Comparison of ENCODE assay signal across 12 cellular contexts in genomic region chr9:121819511-121820231, GRCh38.
DNase-seq lines count a peak whose midpoint lies in the region; ATAC-seq, FAIRE-seq and TF ChIP-seq lines count a peak whose summit lies in the region.
"Had no signal": no experiment of that assay in that cellular context is flagged by ENCODE, and none has a peak within 500 bp of the region (broad histone marks: within the 10 kb centered on the region; RNA-seq: fewer than 3 reads in every experiment).

No MANE protein-coding gene starts in this region.

- no peak for FAIRE-seq in GM12892 (lab: Jason Lieb, UNC)

- DNase-seq in H9 (peak; percentile 81), RKO (ENCODE audit: low spot score) (peak; percentile 35), fibroblast of villous mesenchyme (ENCODE audit: low read depth) (peak; percentile 33), GM12892 (ENCODE audit: insufficient read length) (no peak), ascending aorta (ENCODE audit: low spot score in 2 of 2) (no peak)
- DNase-seq in activated T-cell treated with anti-CD3 and anti-CD28 coated beads, Interleukin-2, amount 50 U/mL, for 72 hours = no peak
- DNase-seq in activated T-cell treated with anti-CD3 and anti-CD28 coated beads, Interleukin-2, amount 50 U/mL, for 24 hours = no peak
- DNase-seq: activated naive CD4-positive, alpha-beta T cell; CD8-positive, alpha-beta memory T cell; SW 1271 had no signal

- H3K27me3 ChIP-seq in ACC112 (ENCODE audit: insufficient read depth, low read length) = no peaks in the 10 kb centered on the region
- H3K27me3 ChIP-seq in H9 (ENCODE audit: insufficient read depth, low read length) = no peaks in the 10 kb centered on the region
- no peaks in the 10 kb centered on the region for H3K27me3 ChIP-seq in ascending aorta
- H3K27me3 ChIP-seq: heart left ventricle had no signal

- no peak overlapping the region for H2BK5ac ChIP-seq in H9 (ENCODE audit: insufficient read length, low read length)

- H2BK20ac ChIP-seq in H9 (ENCODE audit: low read depth, low read length, poor library complexity, severe bottlenecking) = no peak overlapping the region

- no peaks in the 10 kb centered on the region for H3K79me1 ChIP-seq in H9 (ENCODE audit: insufficient read depth, low read depth, low read length, poor library complexity, severe bottlenecking)

- no peak overlapping the region for H2BK15ac ChIP-seq in H9 (ENCODE audit: low read depth, low read length)

- intact Hi-C loops in ascending aorta (cut with DNase I) = no loop called here

- H3K36me3 Mint-ChIP-seq in H9 (ENCODE audit: insufficient read depth in 1 of 3, low read depth in 3 of 3) = no peaks in the 10 kb centered on the region
- H3K36me3 Mint-ChIP-seq in activated T-cell treated with anti-CD3 and anti-CD28 coated beads, Interleukin-2, amount 50 U/mL, for 72 hours (ENCODE audit: insufficient read depth in 2 of 2) = no peaks in the 10 kb centered on the region
- no peaks in the 10 kb centered on the region for H3K36me3 Mint-ChIP-seq in activated T-cell treated with anti-CD3 and anti-CD28 coated beads, Interleukin-2, amount 50 U/mL, for 24 hours (ENCODE audit: low read depth)
- H3K36me3 Mint-ChIP-seq: CD8-positive, alpha-beta memory T cell had no signal

- no peak overlapping the region for H2BK120ac ChIP-seq in H9 (ENCODE audit: low read depth, low read length, poor library complexity, severe bottlenecking)

- H3K14ac ChIP-seq in H9 (ENCODE audit: insufficient read depth, low read length) = no peak overlapping the region

- H3K9me3 Mint-ChIP-seq in H9 = peaks cover 0 to 4% of the 10 kb centered on the region in 2 experiments; a peak in 2 of 5 replicates
- no peaks in the 10 kb centered on the region for H3K9me3 Mint-ChIP-seq in activated T-cell treated with anti-CD3 and anti-CD28 coated beads, Interleukin-2, amount 50 U/mL, for 72 hours
- no peaks in the 10 kb centered on the region for H3K9me3 Mint-ChIP-seq in activated T-cell treated with anti-CD3 and anti-CD28 coated beads, Interleukin-2, amount 50 U/mL, for 24 hours
- H3K9me3 Mint-ChIP-seq: CD8-positive, alpha-beta memory T cell had no signal

- no peak overlapping the region for H2AK5ac ChIP-seq in H9 (ENCODE audit: insufficient read length, low read length)

- H4K5ac ChIP-seq in H9 (ENCODE audit: insufficient read length, low read depth, low read length) = no peak overlapping the region

- peak overlapping the region; percentile 28 for H3K18ac ChIP-seq in H9 (ENCODE audit: insufficient read length, low read depth, low read length)

- H3K79me2 ChIP-seq in ACC112 (ENCODE audit: control insufficient read depth, insufficient read depth, low read length, unreplicated experiment) (no peaks in the 10 kb centered on the region), H9 (ENCODE audit: insufficient read depth, low read length) (no peaks in the 10 kb centered on the region)

- H3K9me3 ChIP-seq in H9 (ENCODE audit: control insufficient read depth, low read depth, low read length) (no peaks in the 10 kb centered on the region), ascending aorta (no peaks in the 10 kb centered on the region)
- H3K9me3 ChIP-seq: heart left ventricle had no signal

- H3K4me2 ChIP-seq in H9 (ENCODE audit: insufficient read depth, insufficient read length, low read length) = peak overlapping the region; percentile 17

- H3K4ac ChIP-seq in H9 (ENCODE audit: low read depth, low read length) = no peak overlapping the region

- H3K4me1 Mint-ChIP-seq in H9 = peaks cover 37 to 57% of the 10 kb centered on the region in 2 experiments
- H3K4me1 Mint-ChIP-seq in activated T-cell treated with anti-CD3 and anti-CD28 coated beads, Interleukin-2, amount 50 U/mL, for 72 hours (ENCODE audit: low read depth) = no peaks in the 10 kb centered on the region
- no peaks in the 10 kb centered on the region for H3K4me1 Mint-ChIP-seq in activated T-cell treated with anti-CD3 and anti-CD28 coated beads, Interleukin-2, amount 50 U/mL, for 24 hours (ENCODE audit: low read depth)

- H3K27ac ChIP-seq in ACC112 (ENCODE audit: low read depth, low read length) = no peak overlapping the region
- no peak overlapping the region for H3K27ac ChIP-seq in H9 (ENCODE audit: insufficient read length, low read depth, low read length)
- H3K27ac ChIP-seq in ascending aorta = no peak overlapping the region
- H3K27ac ChIP-seq: heart left ventricle had no signal

- no peaks in the 10 kb centered on the region for H3K23me2 ChIP-seq in H9 (ENCODE audit: insufficient read length, low read depth, low read length, poor library complexity, severe bottlenecking)

- H3K36me3 ChIP-seq in ACC112 (ENCODE audit: insufficient read depth, low read length) = no peaks in the 10 kb centered on the region
- H3K36me3 ChIP-seq in ascending aorta = peaks cover 4 to 11% of the 10 kb centered on the region in 2 donors
- H3K36me3 ChIP-seq: heart left ventricle had no signal

- TF ChIP-seq CTCF in H9 (conservative IDR thresholded peaks at IDR 0.05) (no peak), fibroblast of villous mesenchyme (IDR thresholded peaks at IDR 0.05; ENCODE audit: insufficient read depth, low read depth, low read length) (no peak), ascending aorta (IDR thresholded peaks at IDR 0.05) (no peak)

- H3K23ac ChIP-seq in H9 (ENCODE audit: insufficient read length, low read depth, low read length) = no peak overlapping the region

- no peaks in the 10 kb centered on the region for H4K20me1 ChIP-seq in H9 (ENCODE audit: control insufficient read depth, insufficient read depth, insufficient read length)

- H2BK12ac ChIP-seq in H9 (ENCODE audit: insufficient read length, low read depth, low read length) = no peak overlapping the region

- H3K4me3 Mint-ChIP-seq in H9 = peak overlapping the region; percentile 33 to 60; a peak in 3 of 5 replicates
- no peak overlapping the region for H3K4me3 Mint-ChIP-seq in activated T-cell treated with anti-CD3 and anti-CD28 coated beads, Interleukin-2, amount 50 U/mL, for 72 hours
- no peak overlapping the region for H3K4me3 Mint-ChIP-seq in activated T-cell treated with anti-CD3 and anti-CD28 coated beads, Interleukin-2, amount 50 U/mL, for 24 hours
- H3K4me3 Mint-ChIP-seq: CD8-positive, alpha-beta memory T cell had no signal

- peak overlapping the region; percentile 62 for H2AFZ ChIP-seq in ACC112 (ENCODE audit: low read length, unreplicated experiment)
- no peak overlapping the region for H2AFZ ChIP-seq in H9 (ENCODE audit: low read length)

- peak overlapping the region in 1 of 3 experiments; percentile 24; a peak in 1 of 7 replicates for H3K27ac Mint-ChIP-seq in H9
- no peak overlapping the region for H3K27ac Mint-ChIP-seq in activated T-cell treated with anti-CD3 and anti-CD28 coated beads, Interleukin-2, amount 50 U/mL, for 72 hours
- no peak overlapping the region for H3K27ac Mint-ChIP-seq in activated T-cell treated with anti-CD3 and anti-CD28 coated beads, Interleukin-2, amount 50 U/mL, for 24 hours

- no peak for ATAC-seq in activated T-cell treated with anti-CD3 and anti-CD28 coated beads, Interleukin-2, amount 50 U/mL, for 72 hours (replicated peaks in 1 of 2)

- H3K4me1 ChIP-seq in ACC112 (ENCODE audit: control insufficient read depth, insufficient read depth, low read length, unreplicated experiment) (peaks cover 7% of the 10 kb centered on the region), H9 (ENCODE audit: insufficient read depth, low read length) (peaks cover 7% of the 10 kb centered on the region; the same call in 1 of the 2 replicates), ascending aorta (no peaks in the 10 kb centered on the region)

- H4K8ac ChIP-seq in H9 (replicated peaks; ENCODE audit: insufficient read length, low read depth, low read length) = no peak overlapping the region

- no peak overlapping the region for H3K56ac ChIP-seq in H9 (ENCODE audit: insufficient read length, low read depth, low read length)

- H3K4me3 ChIP-seq in ACC112 (ENCODE audit: low read depth, low read length) (peak overlapping the region; percentile 62), fibroblast of villous mesenchyme (ENCODE audit: low read depth, low read length) (peak overlapping the region; percentile 25), ascending aorta (no peak overlapping the region)

- WGBS in H9 (ENCODE audit: extremely low coverage, insufficient read length, low lambda C conversion rate) = no CpG with 5 or more reads among the region's 19 CpGs

- H4K91ac ChIP-seq in H9 (ENCODE audit: insufficient read length, low read depth, low read length) = no peak overlapping the region

- no peak for TF ChIP-seq POLR2A in GM12892 (IDR thresholded peaks at IDR 0.05; ENCODE audit: low read depth, low read length)

- H3K9ac ChIP-seq in H9 (ENCODE audit: extremely low read depth, insufficient read length, low read length) = no peak overlapping the region

- peaks cover 10% of the 10 kb centered on the region for H3K27me3 Mint-ChIP-seq in H9 (ENCODE audit: low read depth)
- no peaks in the 10 kb centered on the region for H3K27me3 Mint-ChIP-seq in activated T-cell treated with anti-CD3 and anti-CD28 coated beads, Interleukin-2, amount 50 U/mL, for 72 hours (ENCODE audit: low read depth)
- no peaks in the 10 kb centered on the region for H3K27me3 Mint-ChIP-seq in activated T-cell treated with anti-CD3 and anti-CD28 coated beads, Interleukin-2, amount 50 U/mL, for 24 hours
- H3K27me3 Mint-ChIP-seq: CD8-positive, alpha-beta memory T cell had no signal

- no peak overlapping the region for H3T11ph ChIP-seq in H9 (ENCODE audit: low read length)

Comparison
In these comparisons a context has a peak if more than half of its experiments do, and no peak if none do; other contexts are left out.
1. H3K4me3 ChIP-seq: peak in ACC112 (single experiment) and fibroblast of villous mesenchyme (single experiment); none in ascending aorta (0 of 2).
2. DNase-seq: peak in H9 (single experiment), RKO (single experiment) and fibroblast of villous mesenchyme (single experiment); none in activated T-cell treated with anti-CD3 and anti-CD28 coated beads, Interleukin-2, amount 50 U/mL, for 72 hours (0 of 2), GM12892 (single experiment), ascending aorta (0 of 2) and activated T-cell treated with anti-CD3 and anti-CD28 coated beads, Interleukin-2, amount 50 U/mL, for 24 hours (single experiment).
3. H3K4me3 Mint-ChIP-seq: peak in H9 (2 of 2); none in activated T-cell treated with anti-CD3 and anti-CD28 coated beads, Interleukin-2, amount 50 U/mL, for 72 hours (0 of 2) and activated T-cell treated with anti-CD3 and anti-CD28 coated beads, Interleukin-2, amount 50 U/mL, for 24 hours (single experiment).